In the genomic region with DNA sequence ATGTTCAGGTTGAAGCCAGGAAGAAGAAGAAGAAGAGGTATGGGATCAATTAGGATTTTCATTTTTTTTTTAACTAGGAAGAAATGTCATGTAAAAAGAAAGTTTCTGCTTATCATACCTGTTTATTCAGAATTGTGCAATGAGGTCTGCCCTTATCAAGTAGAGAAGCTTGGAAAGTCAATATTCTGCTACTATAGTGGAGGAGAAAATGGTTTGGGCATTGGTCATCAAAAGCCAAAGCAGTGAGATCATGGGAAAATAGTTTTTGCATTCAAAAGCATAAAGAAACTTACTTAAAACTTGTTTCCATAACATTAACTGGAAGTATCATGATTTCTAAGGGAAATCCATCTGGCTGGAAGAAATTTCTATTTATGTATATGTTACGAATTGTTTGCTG, we compare ENCODE assay signal across 23 cellular contexts.
A peak's percentile ranks its signal among the peaks of the same experiment; 100 is the strongest.
DNase-seq lines count a peak whose midpoint lies in the region; ATAC-seq, FAIRE-seq and TF ChIP-seq lines count a peak whose summit lies in the region.
"Had no signal": no experiment of that assay in that cellular context is flagged by ENCODE, and none has a peak within 500 bp of the region (broad histone marks: within the 10 kb centered on the region; RNA-seq: fewer than 3 reads in every experiment).

No MANE protein-coding gene starts in this region.

- no peaks in the 10 kb centered on the region for H3K4me1 Mint-ChIP-seq in natural killer cell
- H3K4me1 Mint-ChIP-seq: activated B cell treated with CpG ODN at 0.5 μM for 24 hours; activated CD8-positive, alpha-beta memory T cell treated with anti-CD3 and anti-CD28 coated beads, Interleukin-2, amount 10 ng/mL, durations not matched to agents 7 days and 5 days; stimulated activated memory B cell treated with anti-CD40 and anti-IgM and Interleukin-4, amounts not matched to agents 10 μg/mL and 1 μg/mL and 100 μg/mL, for 72 hours had no signal

- H3K4me3 Mint-ChIP-seq in natural killer cell = no peak overlapping the region
- H3K4me3 Mint-ChIP-seq: activated B cell treated with CpG ODN at 0.5 μM for 24 hours; activated CD8-positive, alpha-beta memory T cell treated with anti-CD3 and anti-CD28 coated beads, Interleukin-2, amount 10 ng/mL, durations not matched to agents 7 days and 5 days; CD8-positive, alpha-beta T cell; effector memory CD8-positive, alpha-beta T cell; stimulated activated memory B cell treated with anti-CD40 and anti-IgM and Interleukin-4, amounts not matched to agents 10 μg/mL and 1 μg/mL and 100 μg/mL, for 72 hours; T-helper 1 cell treated with Interleukin-12 subunit alpha and Interleukin-12 subunit beta and Interleukin-4 antibody, amounts not matched to agents 30 μg/mL and 1 μg/mL, for 36 hours had no signal

- ATAC-seq in left lobe of liver = peak; percentile 64
- no peak for ATAC-seq in HG03378 (IDR thresholded peaks at IDR 0.05; ENCODE audit: unreplicated experiment)
- no peak for ATAC-seq in natural killer cell
- ATAC-seq in HG03521 (IDR thresholded peaks at IDR 0.05; ENCODE audit: unreplicated experiment) = no peak
- ATAC-seq: activated CD8-positive, alpha-beta memory T cell treated with anti-CD3 and anti-CD28 coated beads, Interleukin-2, amount 10 ng/mL, durations not matched to agents 7 days and 5 days; CD8-positive, alpha-beta T cell; effector memory CD8-positive, alpha-beta T cell; gastroesophageal sphincter; stimulated activated memory B cell treated with anti-CD40 and anti-IgM and Interleukin-4, amounts not matched to agents 10 μg/mL and 1 μg/mL and 100 μg/mL, for 72 hours had no signal

- in situ Hi-C loops in ACHN (cut with HindIII; ENCODE audit: low pct_ligation_motif_present, low pct_unique_long_range_greater_than_20kb, low sequenced_read_pairs) = no loop called here

- TF ChIP-seq CTCF in bronchial epithelial cell (IDR thresholded peaks at IDR 0.05; ENCODE audit: insufficient read depth, low read length, severe bottlenecking) = no peak
- no peak for TF ChIP-seq CTCF in natural killer cell (IDR thresholded peaks at IDR 0.05)
- TF ChIP-seq CTCF in prostate gland (IDR thresholded peaks at IDR 0.05) = no peak

- H3K9me3 Mint-ChIP-seq in natural killer cell = peaks cover 14 to 25% of the 10 kb centered on the region in 2 donors
- H3K9me3 Mint-ChIP-seq: activated B cell treated with CpG ODN at 0.5 μM for 24 hours; T-helper 1 cell treated with Interleukin-12 subunit alpha and Interleukin-12 subunit beta and Interleukin-4 antibody, amounts not matched to agents 30 μg/mL and 1 μg/mL, for 36 hours had no signal

- no peaks in the 10 kb centered on the region for H3K27me3 Mint-ChIP-seq in natural killer cell (ENCODE audit: low read depth in 2 of 2)
- H3K27me3 Mint-ChIP-seq: activated B cell treated with CpG ODN at 0.5 μM for 24 hours; activated CD8-positive, alpha-beta memory T cell treated with anti-CD3 and anti-CD28 coated beads, Interleukin-2, amount 10 ng/mL, durations not matched to agents 7 days and 5 days; effector memory CD8-positive, alpha-beta T cell; stimulated activated memory B cell treated with anti-CD40 and anti-IgM and Interleukin-4, amounts not matched to agents 10 μg/mL and 1 μg/mL and 100 μg/mL, for 72 hours had no signal

- no peak overlapping the region for H3K4me3 ChIP-seq in bronchial epithelial cell (ENCODE audit: low read depth, low read length)
- H3K4me3 ChIP-seq in prostate gland = no peak overlapping the region
- H3K4me3 ChIP-seq: cardiac muscle cell, gastroesophageal sphincter, skin epidermis, transverse colon had no signal

- no peak overlapping the region for H3K27ac Mint-ChIP-seq in natural killer cell
- H3K27ac Mint-ChIP-seq: activated B cell treated with CpG ODN at 0.5 μM for 24 hours; activated CD8-positive, alpha-beta memory T cell treated with anti-CD3 and anti-CD28 coated beads, Interleukin-2, amount 10 ng/mL, durations not matched to agents 7 days and 5 days; CD8-positive, alpha-beta T cell; effector memory CD8-positive, alpha-beta T cell; stimulated activated memory B cell treated with anti-CD40 and anti-IgM and Interleukin-4, amounts not matched to agents 10 μg/mL and 1 μg/mL and 100 μg/mL, for 72 hours; T-helper 1 cell treated with Interleukin-12 subunit alpha and Interleukin-12 subunit beta and Interleukin-4 antibody, amounts not matched to agents 30 μg/mL and 1 μg/mL, for 36 hours had no signal

- WGBS in prostate gland = 80% methylated on average over 1 of the region's 1 CpG

- FAIRE-seq in bronchial epithelial cell (lab: Jason Lieb, UNC) = no peak
- FAIRE-seq: G401.6, GM12891, H54 had no signal

- intact Hi-C loops in natural killer cell (cut with micrococcal nuclease) (no loop called here), prostate gland (cut with DNase I) (no loop called here)

- H3K27me3 ChIP-seq in bronchial epithelial cell (ENCODE audit: control insufficient read depth, insufficient read depth, low read length) (no peaks in the 10 kb centered on the region), prostate gland (replicated peaks; ENCODE audit: insufficient read depth) (no peaks in the 10 kb centered on the region)
- H3K27me3 ChIP-seq: cardiac muscle cell, gastroesophageal sphincter, transverse colon had no signal

- TF ChIP-seq POLR2A in prostate gland (IDR thresholded peaks at IDR 0.05) = no peak

- H3K36me3 Mint-ChIP-seq in natural killer cell = no peaks in the 10 kb centered on the region
- H3K36me3 Mint-ChIP-seq: activated CD8-positive, alpha-beta memory T cell treated with anti-CD3 and anti-CD28 coated beads, Interleukin-2, amount 10 ng/mL, durations not matched to agents 7 days and 5 days; CD8-positive, alpha-beta T cell; stimulated activated memory B cell treated with anti-CD40 and anti-IgM and Interleukin-4, amounts not matched to agents 10 μg/mL and 1 μg/mL and 100 μg/mL, for 72 hours had no signal

- no peaks in the 10 kb centered on the region for H3K4me1 ChIP-seq in prostate gland (replicated peaks)
- H3K4me1 ChIP-seq: gastroesophageal sphincter, transverse colon had no signal

- no peaks in the 10 kb centered on the region for H3K36me3 ChIP-seq in bronchial epithelial cell (ENCODE audit: control insufficient read depth, insufficient read depth, low read length)
- H3K36me3 ChIP-seq in prostate gland = no peaks in the 10 kb centered on the region
- H3K36me3 ChIP-seq: cardiac muscle cell, gastroesophageal sphincter, transverse colon had no signal

- peak; percentile 50 for DNase-seq in ACHN
- DNase-seq in M059J (ENCODE audit: low read depth) = peak; percentile 28
- DNase-seq in bronchial epithelial cell (ENCODE audit: low read depth) = peak; percentile 68
- no peak for DNase-seq in left lobe of liver (ENCODE audit: low spot score)
- no peak for DNase-seq in natural killer cell
- DNase-seq in prostate gland (ENCODE audit: low spot score) = no peak
- DNase-seq: activated B cell treated with CpG ODN at 0.5 μM for 24 hours; activated CD8-positive, alpha-beta memory T cell treated with anti-CD3 and anti-CD28 coated beads, Interleukin-2, amount 10 ng/mL, durations not matched to agents 7 days and 5 days; activated naive CD4-positive, alpha-beta T cell; CD8-positive, alpha-beta T cell; effector memory CD8-positive, alpha-beta T cell; midbrain; transverse colon had no signal

- H3K9me3 ChIP-seq in prostate gland = no peaks in the 10 kb centered on the region
- H3K9me3 ChIP-seq: gastroesophageal sphincter, transverse colon had no signal

- H3K27ac ChIP-seq in prostate gland = no peak overlapping the region
- H3K27ac ChIP-seq: cardiac muscle cell, gastroesophageal sphincter, skin epidermis, transverse colon had no signal

Comparison
In these comparisons a context has a peak if more than half of its experiments do, and no peak if none do; other contexts are left out.
1. DNase-seq: peak in ACHN (single experiment), M059J (single experiment) and bronchial epithelial cell (single experiment); none in left lobe of liver (single experiment), natural killer cell (single experiment) and prostate gland (single experiment).